In the genomic region with DNA sequence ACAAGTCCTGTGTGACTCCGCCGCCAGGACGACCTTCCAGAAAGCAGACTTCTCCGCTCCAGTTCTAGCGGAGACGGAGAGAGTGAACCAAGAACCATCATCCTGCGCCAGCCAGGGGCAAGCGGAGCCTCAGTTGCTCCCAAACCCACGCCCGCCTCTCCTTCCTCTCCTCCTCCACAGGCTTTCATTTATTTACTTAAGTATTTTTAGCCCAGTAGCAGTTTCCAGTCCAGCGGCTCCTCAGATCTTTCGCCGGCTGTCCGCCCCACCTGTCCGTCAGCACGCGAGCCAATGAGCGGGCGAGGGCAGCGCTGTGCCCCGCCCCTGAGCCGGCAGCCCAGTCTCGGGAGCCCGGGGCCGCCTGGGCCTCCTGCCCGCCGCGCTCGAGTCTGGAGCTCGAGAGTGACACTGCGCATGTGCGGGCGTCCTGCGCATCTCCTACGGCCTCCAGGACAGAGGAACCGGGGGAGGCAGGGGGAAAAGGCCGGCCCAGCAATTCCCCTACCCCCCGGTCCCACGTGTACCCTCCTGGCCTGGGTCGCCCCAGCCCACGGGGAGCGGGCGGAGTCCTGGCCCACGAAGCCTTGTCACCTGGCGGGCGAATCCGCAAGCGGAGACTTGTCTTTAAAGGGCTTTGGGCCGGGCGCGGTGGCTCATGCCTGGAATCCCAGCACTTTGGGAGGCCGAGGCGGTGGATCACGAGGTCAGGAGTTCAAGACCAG, we compare ENCODE assay signal across 1 cellular context.
TF ChIP-seq lines count a peak whose summit lies in the region.

A gene (plus strand): TSS at position 425 of the 722 bp plus-strand sequence.

TF ChIP-seq in HepG2, 621 proteins besides CTCF, POLR2A, EP300 and RAD21 (continued from another document and continues in another):
- TF ChIP-seq, protein P1, sequence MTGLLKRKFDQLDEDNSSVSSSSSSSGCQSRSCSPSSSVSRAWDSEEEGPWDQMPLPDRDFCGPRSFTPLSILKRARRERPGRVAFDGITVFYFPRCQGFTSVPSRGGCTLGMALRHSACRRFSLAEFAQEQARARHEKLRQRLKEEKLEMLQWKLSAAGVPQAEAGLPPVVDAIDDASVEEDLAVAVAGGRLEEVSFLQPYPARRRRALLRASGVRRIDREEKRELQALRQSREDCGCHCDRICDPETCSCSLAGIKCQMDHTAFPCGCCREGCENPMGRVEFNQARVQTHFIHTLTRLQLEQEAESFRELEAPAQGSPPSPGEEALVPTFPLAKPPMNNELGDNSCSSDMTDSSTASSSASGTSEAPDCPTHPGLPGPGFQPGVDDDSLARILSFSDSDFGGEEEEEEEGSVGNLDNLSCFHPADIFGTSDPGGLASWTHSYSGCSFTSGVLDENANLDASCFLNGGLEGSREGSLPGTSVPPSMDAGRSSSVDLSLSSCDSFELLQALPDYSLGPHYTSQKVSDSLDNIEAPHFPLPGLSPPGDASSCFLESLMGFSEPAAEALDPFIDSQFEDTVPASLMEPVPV (CRISPR knock-in tag; IDR thresholded peaks at IDR 0.05) = no peak; the same call in 1 of the 2 replicates
- TF ChIP-seq ZNF761 (CRISPR knock-in tag; conservative IDR thresholded peaks at IDR 0.05) = no peak
- TF ChIP-seq, protein P2, sequence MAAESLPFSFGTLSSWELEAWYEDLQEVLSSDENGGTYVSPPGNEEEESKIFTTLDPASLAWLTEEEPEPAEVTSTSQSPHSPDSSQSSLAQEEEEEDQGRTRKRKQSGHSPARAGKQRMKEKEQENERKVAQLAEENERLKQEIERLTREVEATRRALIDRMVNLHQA (CRISPR knock-in tag; IDR thresholded peaks at IDR 0.05) = no peak
- TF ChIP-seq ZFP90 (CRISPR knock-in tag; IDR thresholded peaks at IDR 0.05; ENCODE audit: borderline replicate concordance) = no peak; the same call in 1 of the 2 replicates
- TF ChIP-seq TCF12 (IDR thresholded peaks at IDR 0.05) = no peak
- TF ChIP-seq TCF12 (CRISPR knock-in tag; IDR thresholded peaks at IDR 0.05) = 0 out of 2 replicates have a peak, but pooled peaks have one; percentile 51
- TF ChIP-seq, protein P3, sequence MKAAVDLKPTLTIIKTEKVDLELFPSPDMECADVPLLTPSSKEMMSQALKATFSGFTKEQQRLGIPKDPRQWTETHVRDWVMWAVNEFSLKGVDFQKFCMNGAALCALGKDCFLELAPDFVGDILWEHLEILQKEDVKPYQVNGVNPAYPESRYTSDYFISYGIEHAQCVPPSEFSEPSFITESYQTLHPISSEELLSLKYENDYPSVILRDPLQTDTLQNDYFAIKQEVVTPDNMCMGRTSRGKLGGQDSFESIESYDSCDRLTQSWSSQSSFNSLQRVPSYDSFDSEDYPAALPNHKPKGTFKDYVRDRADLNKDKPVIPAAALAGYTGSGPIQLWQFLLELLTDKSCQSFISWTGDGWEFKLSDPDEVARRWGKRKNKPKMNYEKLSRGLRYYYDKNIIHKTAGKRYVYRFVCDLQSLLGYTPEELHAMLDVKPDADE (CRISPR knock-in tag; IDR thresholded peaks at IDR 0.05) = no peak
- TF ChIP-seq ZNF44 (CRISPR knock-in tag; IDR thresholded peaks at IDR 0.05) = 0 out of 2 replicates have a peak, but pooled peaks have one; percentile 28
- TF ChIP-seq SP1 (IDR thresholded peaks at IDR 0.05) = no peak
- no peak; the same call in none of the 2 replicates for TF ChIP-seq SP1 (CRISPR knock-in tag; IDR thresholded peaks at IDR 0.05)
- no peak for TF ChIP-seq ZNF431 (CRISPR knock-in tag; IDR thresholded peaks at IDR 0.05; ENCODE audit: borderline replicate concordance, low read depth)
- no peak for TF ChIP-seq EHMT2 (IDR thresholded peaks at IDR 0.05; ENCODE audit: borderline replicate concordance, low read depth, low read length)
- TF ChIP-seq, protein P4, sequence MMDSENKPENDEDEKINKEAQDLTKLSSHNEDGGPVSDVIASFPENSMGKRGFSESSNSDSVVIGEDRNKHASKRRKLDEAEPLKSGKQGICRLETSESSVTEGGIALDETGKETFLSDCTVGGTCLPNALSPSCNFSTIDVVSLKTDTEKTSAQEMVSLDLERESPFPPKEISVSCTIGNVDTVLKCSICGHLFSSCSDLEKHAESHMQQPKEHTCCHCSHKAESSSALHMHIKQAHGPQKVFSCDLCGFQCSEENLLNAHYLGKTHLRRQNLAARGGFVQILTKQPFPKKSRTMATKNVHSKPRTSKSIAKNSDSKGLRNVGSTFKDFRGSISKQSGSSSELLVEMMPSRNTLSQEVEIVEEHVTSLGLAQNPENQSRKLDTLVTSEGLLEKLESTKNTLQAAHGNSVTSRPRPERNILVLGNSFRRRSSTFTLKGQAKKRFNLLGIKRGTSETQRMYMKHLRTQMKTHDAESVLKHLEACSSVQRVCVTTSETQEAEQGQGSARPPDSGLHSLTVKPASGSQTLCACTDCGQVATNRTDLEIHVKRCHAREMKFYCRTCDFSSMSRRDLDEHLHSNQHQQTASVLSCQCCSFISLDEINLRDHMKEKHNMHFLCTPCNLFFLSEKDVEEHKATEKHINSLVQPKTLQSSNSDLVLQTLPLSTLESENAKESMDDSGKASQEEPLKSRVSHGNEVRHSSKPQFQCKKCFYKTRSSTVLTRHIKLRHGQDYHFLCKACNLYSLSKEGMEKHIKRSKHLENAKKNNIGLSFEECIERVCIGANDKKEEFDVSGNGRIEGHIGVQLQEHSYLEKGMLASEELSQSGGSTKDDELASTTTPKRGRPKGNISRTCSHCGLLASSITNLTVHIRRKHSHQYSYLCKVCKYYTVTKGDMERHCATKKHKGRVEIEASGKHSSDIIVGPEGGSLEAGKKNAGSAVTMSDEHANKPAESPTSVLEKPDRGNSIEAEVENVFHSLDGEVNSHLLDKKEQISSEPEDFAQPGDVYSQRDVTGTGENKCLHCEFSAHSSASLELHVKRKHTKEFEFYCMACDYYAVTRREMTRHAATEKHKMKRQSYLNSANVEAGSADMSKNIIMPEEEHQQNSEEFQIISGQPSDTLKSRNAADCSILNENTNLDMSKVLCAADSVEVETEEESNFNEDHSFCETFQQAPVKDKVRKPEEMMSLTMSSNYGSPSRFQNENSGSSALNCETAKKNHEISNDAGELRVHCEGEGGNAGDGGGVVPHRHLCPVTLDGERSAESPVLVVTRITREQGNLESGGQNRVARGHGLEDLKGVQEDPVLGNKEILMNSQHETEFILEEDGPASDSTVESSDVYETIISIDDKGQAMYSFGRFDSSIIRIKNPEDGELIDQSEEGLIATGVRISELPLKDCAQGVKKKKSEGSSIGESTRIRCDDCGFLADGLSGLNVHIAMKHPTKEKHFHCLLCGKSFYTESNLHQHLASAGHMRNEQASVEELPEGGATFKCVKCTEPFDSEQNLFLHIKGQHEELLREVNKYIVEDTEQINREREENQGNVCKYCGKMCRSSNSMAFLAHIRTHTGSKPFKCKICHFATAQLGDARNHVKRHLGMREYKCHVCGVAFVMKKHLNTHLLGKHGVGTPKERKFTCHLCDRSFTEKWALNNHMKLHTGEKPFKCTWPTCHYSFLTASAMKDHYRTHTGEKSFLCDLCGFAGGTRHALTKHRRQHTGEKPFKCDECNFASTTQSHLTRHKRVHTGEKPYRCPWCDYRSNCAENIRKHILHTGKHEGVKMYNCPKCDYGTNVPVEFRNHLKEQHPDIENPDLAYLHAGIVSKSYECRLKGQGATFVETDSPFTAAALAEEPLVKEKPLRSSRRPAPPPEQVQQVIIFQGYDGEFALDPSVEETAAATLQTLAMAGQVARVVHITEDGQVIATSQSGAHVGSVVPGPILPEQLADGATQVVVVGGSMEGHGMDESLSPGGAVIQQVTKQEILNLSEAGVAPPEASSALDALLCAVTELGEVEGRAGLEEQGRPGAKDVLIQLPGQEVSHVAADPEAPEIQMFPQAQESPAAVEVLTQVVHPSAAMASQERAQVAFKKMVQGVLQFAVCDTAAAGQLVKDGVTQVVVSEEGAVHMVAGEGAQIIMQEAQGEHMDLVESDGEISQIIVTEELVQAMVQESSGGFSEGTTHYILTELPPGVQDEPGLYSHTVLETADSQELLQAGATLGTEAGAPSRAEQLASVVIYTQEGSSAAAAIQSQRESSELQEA (CRISPR knock-in tag; IDR thresholded peaks at IDR 0.05; ENCODE audit: not compliant biosample characterization) = no peak
- TF ChIP-seq YEATS4 (CRISPR knock-in tag; IDR thresholded peaks at IDR 0.05; ENCODE audit: borderline replicate concordance) = no peak
- TF ChIP-seq STAT5B (CRISPR knock-in tag; IDR thresholded peaks at IDR 0.05) = no peak
- no peak for TF ChIP-seq RBM22 (optimal IDR thresholded peaks at IDR 0.05; ENCODE audit: low read length)
- no peak for TF ChIP-seq SCMH1 (CRISPR knock-in tag; IDR thresholded peaks at IDR 0.05; ENCODE audit: borderline replicate concordance)
- TF ChIP-seq MAFF (IDR thresholded peaks at IDR 0.05; ENCODE audit: low read depth, low read length) = no peak
- TF ChIP-seq ZNF7 (CRISPR knock-in tag; IDR thresholded peaks at IDR 0.05) = no peak
- TF ChIP-seq MAF1 (CRISPR knock-in tag; IDR thresholded peaks at IDR 0.05; ENCODE audit: borderline replicate concordance) = no peak
- peak; percentile 76 for TF ChIP-seq ZMYM2 (CRISPR knock-in tag; IDR thresholded peaks at IDR 0.05)
- TF ChIP-seq HMG20B (CRISPR knock-in tag; conservative IDR thresholded peaks at IDR 0.05) = no peak
- TF ChIP-seq SKI (IDR thresholded peaks at IDR 0.05; ENCODE audit: partially characterized antibody) = peak; percentile 61
- TF ChIP-seq ZNF780A (CRISPR knock-in tag; IDR thresholded peaks at IDR 0.05) = peak; percentile 41; the same call in 1 of the 2 replicates
- TF ChIP-seq SP5 (CRISPR knock-in tag; IDR thresholded peaks at IDR 0.05; ENCODE audit: borderline replicate concordance, low read depth) = peak; percentile 73; the same call in 1 of the 2 replicates
- TF ChIP-seq SAP130 (CRISPR knock-in tag; IDR thresholded peaks at IDR 0.05; ENCODE audit: low read depth) = peak; percentile 65; the same call in 1 of the 2 replicates
- no peak for TF ChIP-seq JUNB (CRISPR knock-in tag; IDR thresholded peaks at IDR 0.05; ENCODE audit: borderline replicate concordance)
- TF ChIP-seq ZFYVE20 (CRISPR knock-in tag; IDR thresholded peaks at IDR 0.05; ENCODE audit: borderline replicate concordance, low read depth) = no peak
- TF ChIP-seq, protein P5, sequence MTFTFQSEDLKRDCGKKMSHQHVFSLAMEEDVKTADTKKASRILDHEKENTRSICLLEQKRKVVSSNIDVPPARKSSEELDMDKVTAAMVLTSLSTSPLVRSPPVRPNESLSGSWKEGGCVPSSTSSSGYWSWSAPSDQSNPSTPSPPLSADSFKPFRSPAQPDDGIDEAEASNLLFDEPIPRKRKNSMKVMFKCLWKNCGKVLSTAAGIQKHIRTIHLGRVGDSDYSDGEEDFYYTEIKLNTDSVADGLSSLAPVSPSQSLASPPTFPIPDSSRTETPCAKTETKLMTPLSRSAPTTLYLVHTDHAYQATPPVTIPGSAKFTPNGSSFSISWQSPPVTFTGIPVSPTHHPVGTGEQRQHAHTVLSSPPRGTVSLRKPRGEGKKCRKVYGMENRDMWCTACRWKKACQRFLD (CRISPR knock-in tag; IDR thresholded peaks at IDR 0.05; ENCODE audit: borderline replicate concordance) = no peak
- peak; percentile 66; the same call in 1 of the 2 replicates for TF ChIP-seq ZNF564 (CRISPR knock-in tag; IDR thresholded peaks at IDR 0.05)
- no peak for TF ChIP-seq SIN3A (IDR thresholded peaks at IDR 0.05; ENCODE audit: borderline replicate concordance, low read depth, low read length)
- peak; percentile 68 for TF ChIP-seq TAF1 (CRISPR knock-in tag; IDR thresholded peaks at IDR 0.05)
- no peak for TF ChIP-seq ZNF225 (CRISPR knock-in tag; IDR thresholded peaks at IDR 0.05)
- no peak for TF ChIP-seq NONO (IDR thresholded peaks at IDR 0.05)
- TF ChIP-seq NONO (CRISPR knock-in tag; conservative IDR thresholded peaks at IDR 0.05) = peak; percentile 55
- no peak for TF ChIP-seq SNAPC2 (CRISPR knock-in tag; IDR thresholded peaks at IDR 0.05)
- TF ChIP-seq REL (CRISPR knock-in tag; conservative IDR thresholded peaks at IDR 0.05) = no peak
- no peak for TF ChIP-seq RELA (CRISPR knock-in tag; IDR thresholded peaks at IDR 0.05)
- TF ChIP-seq, protein P6, sequence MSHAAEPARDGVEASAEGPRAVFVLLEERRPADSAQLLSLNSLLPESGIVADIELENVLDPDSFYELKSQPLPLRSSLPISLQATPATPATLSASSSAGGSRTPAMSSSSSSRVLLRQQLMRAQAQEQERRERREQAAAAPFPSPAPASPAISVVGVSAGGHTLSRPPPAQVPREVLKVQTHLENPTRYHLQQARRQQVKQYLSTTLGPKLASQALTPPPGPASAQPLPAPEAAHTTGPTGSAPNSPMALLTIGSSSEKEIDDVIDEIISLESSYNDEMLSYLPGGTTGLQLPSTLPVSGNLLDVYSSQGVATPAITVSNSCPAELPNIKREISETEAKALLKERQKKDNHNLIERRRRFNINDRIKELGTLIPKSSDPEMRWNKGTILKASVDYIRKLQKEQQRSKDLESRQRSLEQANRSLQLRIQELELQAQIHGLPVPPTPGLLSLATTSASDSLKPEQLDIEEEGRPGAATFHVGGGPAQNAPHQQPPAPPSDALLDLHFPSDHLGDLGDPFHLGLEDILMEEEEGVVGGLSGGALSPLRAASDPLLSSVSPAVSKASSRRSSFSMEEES (CRISPR knock-in tag; IDR thresholded peaks at IDR 0.05) = 0 out of 2 replicates have a peak, but pooled peaks have one; percentile 11
- TF ChIP-seq SP4 (CRISPR knock-in tag; IDR thresholded peaks at IDR 0.05) = peak; percentile 67; the same call in 1 of the 2 replicates
- no peak for TF ChIP-seq ETV6 (CRISPR knock-in tag; conservative IDR thresholded peaks at IDR 0.05)
- TF ChIP-seq, protein P7, sequence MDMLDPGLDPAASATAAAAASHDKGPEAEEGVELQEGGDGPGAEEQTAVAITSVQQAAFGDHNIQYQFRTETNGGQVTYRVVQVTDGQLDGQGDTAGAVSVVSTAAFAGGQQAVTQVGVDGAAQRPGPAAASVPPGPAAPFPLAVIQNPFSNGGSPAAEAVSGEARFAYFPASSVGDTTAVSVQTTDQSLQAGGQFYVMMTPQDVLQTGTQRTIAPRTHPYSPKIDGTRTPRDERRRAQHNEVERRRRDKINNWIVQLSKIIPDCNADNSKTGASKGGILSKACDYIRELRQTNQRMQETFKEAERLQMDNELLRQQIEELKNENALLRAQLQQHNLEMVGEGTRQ (IDR thresholded peaks at IDR 0.05; ENCODE audit: low read depth, low read length) = no peak
- TF ChIP-seq, protein P7 (CRISPR knock-in tag; IDR thresholded peaks at IDR 0.05; ENCODE audit: borderline replicate concordance) = no peak
- 0 out of 2 replicates have a peak, but pooled peaks have one; percentile 23 for TF ChIP-seq ZNF777 (CRISPR knock-in tag; IDR thresholded peaks at IDR 0.05)
- TF ChIP-seq, protein P8, sequence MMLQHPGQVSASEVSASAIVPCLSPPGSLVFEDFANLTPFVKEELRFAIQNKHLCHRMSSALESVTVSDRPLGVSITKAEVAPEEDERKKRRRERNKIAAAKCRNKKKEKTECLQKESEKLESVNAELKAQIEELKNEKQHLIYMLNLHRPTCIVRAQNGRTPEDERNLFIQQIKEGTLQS (CRISPR knock-in tag; IDR thresholded peaks at IDR 0.05) = no peak
- no peak for TF ChIP-seq PCBP2 (optimal IDR thresholded peaks at IDR 0.05; ENCODE audit: low read depth, low read length, poor library complexity, severe bottlenecking)
- TF ChIP-seq AGO1 (IDR thresholded peaks at IDR 0.05; ENCODE audit: low read depth, low read length, poor library complexity, severe bottlenecking) = peak; percentile 33
- no peak for TF ChIP-seq ZSCAN9 (CRISPR knock-in tag; IDR thresholded peaks at IDR 0.05; ENCODE audit: borderline replicate concordance)
- 0 out of 2 replicates have a peak, but pooled peaks have one; percentile 40 for TF ChIP-seq ZNF850 (CRISPR knock-in tag; conservative IDR thresholded peaks at IDR 0.05)
